In the genomic region with DNA sequence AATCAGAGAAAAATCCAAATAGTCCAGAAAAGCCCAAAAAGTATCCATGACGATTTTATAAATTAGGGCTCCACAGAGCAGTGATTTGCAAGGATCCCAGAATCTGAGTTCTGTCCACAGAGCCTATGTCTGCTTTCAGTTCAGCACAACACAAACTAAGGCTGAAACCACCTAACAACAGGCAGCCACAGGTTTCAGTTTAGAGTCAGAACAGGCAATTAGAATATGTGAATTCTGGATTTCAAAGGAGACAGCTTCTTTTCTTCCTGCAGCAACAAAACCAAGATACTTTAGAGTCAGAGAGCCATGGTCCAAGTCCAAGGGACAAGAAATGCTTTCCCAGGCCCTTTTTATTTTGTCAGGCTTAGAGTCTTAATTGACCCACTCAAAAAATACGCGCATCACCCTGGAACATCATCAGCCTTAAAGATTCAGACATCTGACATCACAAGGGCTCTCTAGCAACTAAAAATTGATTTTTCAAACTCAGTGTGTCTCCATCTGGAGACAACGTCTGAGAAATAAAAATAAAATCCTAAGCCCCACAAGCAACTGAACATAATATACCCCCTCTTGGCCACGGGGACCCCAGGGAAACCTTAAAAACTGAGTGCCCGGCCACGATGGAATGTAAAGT, we compare ENCODE assay signal across 9 cellular contexts. TPM values are rescaled to one million over a fixed set of nuclear protein-coding genes. Genes with fewer than 3 reads are reported as not detected.
DNase-seq lines count a peak whose midpoint lies in the region; ATAC-seq and TF ChIP-seq lines count a peak whose summit lies in the region.
"Had no signal": no experiment of that assay in that cellular context is flagged by ENCODE, and none has a peak within 500 bp of the region (broad histone marks: within the 10 kb centered on the region; RNA-seq: fewer than 3 reads in every experiment).

No MANE protein-coding gene starts in this region.

- H2AFZ ChIP-seq in mesenchymal stem cell (ENCODE audit: low read depth, low read length) = no peak overlapping the region

- peak; percentile 83 for ATAC-seq in activated CD8-positive, alpha-beta memory T cell treated with anti-CD3 and anti-CD28 coated beads, Interleukin-2, amount 10 ng/mL, durations not matched to agents 7 days and 5 days
- ATAC-seq in HG03135 (IDR thresholded peaks at IDR 0.05; ENCODE audit: unreplicated experiment) = peak; percentile 79

- H2BK120ac ChIP-seq in mesenchymal stem cell (ENCODE audit: low read depth, low read length) = peak overlapping the region; percentile 13

- peaks cover 28% of the 10 kb centered on the region for H3K27me3 Mint-ChIP-seq in activated CD8-positive, alpha-beta memory T cell treated with anti-CD3 and anti-CD28 coated beads, Interleukin-2, amount 10 ng/mL, durations not matched to agents 7 days and 5 days

- H3K36me3 ChIP-seq in mesenchymal stem cell (ENCODE audit: control insufficient read depth in 1 of 2, insufficient read depth in 2 of 2, low read depth in 1 of 2, low read length in 2 of 2) = no peaks in the 10 kb centered on the region

- H3K4me1 ChIP-seq in mesenchymal stem cell (ENCODE audit: control insufficient read depth, insufficient read depth, low read depth, low read length) = peaks cover 13% of the 10 kb centered on the region

- DNase-seq in activated CD8-positive, alpha-beta memory T cell treated with anti-CD3 and anti-CD28 coated beads, Interleukin-2, amount 10 ng/mL, durations not matched to agents 7 days and 5 days = peak; percentile 58
- DNase-seq in activated CD8-positive, alpha-beta memory T cell treated with anti-CD3 and anti-CD28 coated beads, Interleukin-2, amount 50 U/mL, for 48 hours = no peak
- peak; percentile 62 for DNase-seq in astrocyte of the spinal cord (ENCODE audit: low read depth, low spot score)
- peak; percentile 68 for DNase-seq in mesenchymal stem cell
- no peak for DNase-seq in NCI-H748 (lab: John Stamatoyannopoulos, UW; ENCODE audit: unreplicated experiment)
- no peak for DNase-seq in SKM-1 treated with dmso at 0.1 percent for 144 hours (lab: John Stamatoyannopoulos, UW; ENCODE audit: unreplicated experiment)
- no peak for DNase-seq in NK-92 (lab: John Stamatoyannopoulos, UW; ENCODE audit: unreplicated experiment)

- no peaks in the 10 kb centered on the region for H3K27me3 ChIP-seq in mesenchymal stem cell (ENCODE audit: control insufficient read depth in 1 of 2, insufficient read depth in 1 of 2, low read length in 2 of 2)

- peak overlapping the region; percentile 63 for H3K4me2 ChIP-seq in mesenchymal stem cell (ENCODE audit: low read length, poor library complexity, severe bottlenecking)

- H2BK12ac ChIP-seq in mesenchymal stem cell (ENCODE audit: low read length in 2 of 2) = no peak overlapping the region

- CTCF ChIA-PET in activated CD8-positive, alpha-beta memory T cell treated with anti-CD3 and anti-CD28 coated beads, Interleukin-2, amount 10 ng/mL, durations not matched to agents 7 days and 5 days (lab: Charles Lee) = interaction anchor here (1.0 to 2.1 kb wide), 2 partner anchors 15 to 17 kb away, joined by 3 to 10 read pairs; no protein-coding TSS in a partner anchor

- no peaks in the 10 kb centered on the region for H3K9me3 Mint-ChIP-seq in activated CD8-positive, alpha-beta memory T cell treated with anti-CD3 and anti-CD28 coated beads, Interleukin-2, amount 10 ng/mL, durations not matched to agents 7 days and 5 days (ENCODE audit: low read depth)

- H3K23ac ChIP-seq in mesenchymal stem cell (ENCODE audit: low read length in 2 of 2) = no peak overlapping the region

- no peak overlapping the region for H3K4me3 ChIP-seq in astrocyte of the spinal cord (ENCODE audit: low read depth, low read length)
- peak overlapping the region in 1 of 2 experiments; percentile 49 for H3K4me3 ChIP-seq in mesenchymal stem cell (ENCODE audit: insufficient read depth in 1 of 2, low read depth in 1 of 2, low read length in 2 of 2)

- H4K8ac ChIP-seq in mesenchymal stem cell (ENCODE audit: low read length) = no peak overlapping the region

- WGBS in mesenchymal stem cell = 51% methylated on average over 7 of the region's 7 CpGs

- peak overlapping the region; percentile 95 for H2AK5ac ChIP-seq in mesenchymal stem cell (ENCODE audit: low read length, severe bottlenecking)

- H3K9me3 ChIP-seq in mesenchymal stem cell (ENCODE audit: control insufficient read depth, low read length) = no peaks in the 10 kb centered on the region

- H3K4ac ChIP-seq in mesenchymal stem cell (ENCODE audit: low read depth in 1 of 2, low read length in 2 of 2) = peak overlapping the region in 1 of 2 experiments; percentile 63

- peak overlapping the region; percentile 98 for H3K27ac ChIP-seq in mesenchymal stem cell (ENCODE audit: low read length, poor library complexity, severe bottlenecking)

- H3K79me1 ChIP-seq in mesenchymal stem cell (replicated peaks; ENCODE audit: low read length, poor library complexity, severe bottlenecking) = no peaks in the 10 kb centered on the region

- H2BK5ac ChIP-seq in mesenchymal stem cell (ENCODE audit: low read depth, low read length, poor library complexity, severe bottlenecking) = peak overlapping the region; percentile 96

- H3K14ac ChIP-seq in mesenchymal stem cell (ENCODE audit: low read length in 2 of 2) = no peak overlapping the region

- peak overlapping the region in 1 of 2 experiments; percentile 5 for H3K18ac ChIP-seq in mesenchymal stem cell (ENCODE audit: low read depth in 1 of 2, low read length in 2 of 2)

- no peak overlapping the region for H4K91ac ChIP-seq in mesenchymal stem cell (ENCODE audit: low read length)

- peaks cover 9% of the 10 kb centered on the region for H3K36me3 Mint-ChIP-seq in activated CD8-positive, alpha-beta memory T cell treated with anti-CD3 and anti-CD28 coated beads, Interleukin-2, amount 10 ng/mL, durations not matched to agents 7 days and 5 days

- peak overlapping the region; percentile 89 for H3K9ac ChIP-seq in mesenchymal stem cell (ENCODE audit: low read length)

- H3K4me1 Mint-ChIP-seq in activated CD8-positive, alpha-beta memory T cell treated with anti-CD3 and anti-CD28 coated beads, Interleukin-2, amount 10 ng/mL, durations not matched to agents 7 days and 5 days = peaks cover 27% of the 10 kb centered on the region

- no peak for TF ChIP-seq CTCF in astrocyte of the spinal cord (IDR thresholded peaks at IDR 0.05; ENCODE audit: low read depth, low read length)

- in situ Hi-C loops in astrocyte of the spinal cord (cut with HindIII; ENCODE audit: low sequenced_read_pairs) = no loop called here

- H3K4me3 Mint-ChIP-seq in activated CD8-positive, alpha-beta memory T cell treated with anti-CD3 and anti-CD28 coated beads, Interleukin-2, amount 10 ng/mL, durations not matched to agents 7 days and 5 days = no peak overlapping the region

- peak overlapping the region; percentile 2 for H3K27ac Mint-ChIP-seq in activated CD8-positive, alpha-beta memory T cell treated with anti-CD3 and anti-CD28 coated beads, Interleukin-2, amount 10 ng/mL, durations not matched to agents 7 days and 5 days

- no peak overlapping the region for H2BK15ac ChIP-seq in mesenchymal stem cell (ENCODE audit: low read depth, poor library complexity, severe bottlenecking)

RNA-seq across cellular contexts. Expression of a gene that starts 23.7 kb away (rescaled TPM):
- total RNA-seq in activated CD8-positive, alpha-beta memory T cell treated with anti-CD3 and anti-CD28 coated beads, Interleukin-2, amount 10 ng/mL, durations not matched to agents 7 days and 5 days = 100 to 1,000 TPM in 1 of 2 experiments, 10 to 100 TPM in 1; 54.2 to 151 TPM
- polyA plus RNA-seq in mesenchymal stem cell (2013, experiment 1 of 2) = 29.1 TPM
- polyA plus RNA-seq in mesenchymal stem cell (2013, experiment 2 of 2) = 30.3 TPM

RNA-seq across cellular contexts. Expression of a gene that starts 26.3 kb away (rescaled TPM):
- under 1 TPM in 1 of 2 experiments, not detected in 1; 0.29 TPM for total RNA-seq in activated CD8-positive, alpha-beta memory T cell treated with anti-CD3 and anti-CD28 coated beads, Interleukin-2, amount 10 ng/mL, durations not matched to agents 7 days and 5 days
- 0.03 TPM for polyA plus RNA-seq in mesenchymal stem cell (2013, experiment 1 of 2)
- not detected for polyA plus RNA-seq in mesenchymal stem cell (2013, experiment 2 of 2)
- total RNA-seq: activated CD8-positive, alpha-beta memory T cell treated with anti-CD3 and anti-CD28 coated beads for 36 hours had no signal

RNA-seq across cellular contexts. Expression of a gene that starts 40.9 kb away (rescaled TPM):
- total RNA-seq in activated CD8-positive, alpha-beta memory T cell treated with anti-CD3 and anti-CD28 coated beads, Interleukin-2, amount 10 ng/mL, durations not matched to agents 7 days and 5 days = 100 to 1,000 TPM in 1 of 2 experiments, 10 to 100 TPM in 1; 45.8 to 107 TPM
- 26.8 TPM for polyA plus RNA-seq in mesenchymal stem cell (2013, experiment 1 of 2)
- polyA plus RNA-seq in mesenchymal stem cell (2013, experiment 2 of 2) = 26.9 TPM

RNA-seq across cellular contexts. Expression of a gene that starts 49.7 kb away (rescaled TPM):
- 10 to 100 TPM; 16.0 to 34.4 TPM for total RNA-seq in activated CD8-positive, alpha-beta memory T cell treated with anti-CD3 and anti-CD28 coated beads, Interleukin-2, amount 10 ng/mL, durations not matched to agents 7 days and 5 days
- 4.6 TPM for polyA plus RNA-seq in mesenchymal stem cell (2013, experiment 1 of 2)
- polyA plus RNA-seq in mesenchymal stem cell (2013, experiment 2 of 2) = 4.7 TPM

Comparison
In these comparisons a context has a peak if more than half of its experiments do, and no peak if none do; other contexts are left out.
1. DNase-seq: peak in activated CD8-positive, alpha-beta memory T cell treated with anti-CD3 and anti-CD28 coated beads, Interleukin-2, amount 10 ng/mL, durations not matched to agents 7 days and 5 days (single experiment), astrocyte of the spinal cord (single experiment) and mesenchymal stem cell (single experiment); none in activated CD8-positive, alpha-beta memory T cell treated with anti-CD3 and anti-CD28 coated beads, Interleukin-2, amount 50 U/mL, for 48 hours (single experiment), NCI-H748 (single experiment), SKM-1 treated with dmso at 0.1 percent for 144 hours (single experiment) and NK-92 (single experiment).